ENCODE assay signal across 29 cellular contexts in the genomic region with DNA sequence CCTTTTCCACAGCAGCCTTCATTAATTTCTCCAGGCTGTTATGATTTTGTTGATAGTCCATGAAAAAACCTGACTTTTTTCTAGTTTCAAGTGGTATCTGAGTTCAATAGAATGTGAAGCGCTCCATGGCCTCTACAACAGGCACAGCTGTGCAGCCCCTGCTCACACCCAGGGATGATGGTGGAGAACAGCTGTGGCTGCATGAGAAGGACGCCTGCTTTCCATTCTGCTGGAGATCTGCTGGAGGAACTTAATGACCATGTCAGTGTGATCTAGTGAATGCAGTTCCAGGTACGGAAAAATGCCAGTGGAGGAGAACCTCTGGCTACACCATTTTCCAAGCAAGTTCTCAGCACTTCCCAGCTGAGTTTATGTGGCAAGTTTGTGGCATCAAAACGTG.
"Had no signal": no experiment of that assay in that cellular context is flagged by ENCODE, and none has a peak within 500 bp of the region (broad histone marks: within the 10 kb centered on the region; RNA-seq: fewer than 3 reads in every experiment).

No MANE protein-coding gene starts in this region.

- ATAC-seq: foreskin keratinocyte, gastroesophageal sphincter, heart left ventricle, left cardiac atrium, left lung, mucosa of descending colon, pancreas, sciatic nerve had no signal

- H3K9me3 ChIP-seq: esophagus muscularis mucosa, gastroesophageal sphincter, heart left ventricle, left lung, mucosa of descending colon, neutrophil, pancreas, stomach, thyroid gland, uterus had no signal

- H3K4me1 Mint-ChIP-seq: mesothelial cell of epicardium; naive B cell; stimulated activated effector memory CD8-positive, alpha-beta T cell treated with anti-CD3 and anti-CD28 coated beads, Interleukin-12 subunit alpha, Interleukin-12 subunit beta, amount 100 ng/mL, for 72 hours had no signal

- H3K27ac Mint-ChIP-seq: dendritic cell treated with granulocyte-macrophage colony-stimulating factor and Interleukin-4, amounts not matched to agents 40 ng/mL and 50 ng/mL, for 4 days; mesothelial cell of epicardium; naive B cell; natural killer cell treated with Interleukin-12 subunit alpha and Interleukin-12 subunit beta and Interleukin-15 and Interleukin-18, amount 100 ng/mL, for 72 hours; stimulated activated effector memory CD8-positive, alpha-beta T cell treated with anti-CD3 and anti-CD28 coated beads, Interleukin-12 subunit alpha, Interleukin-12 subunit beta, amount 100 ng/mL, for 72 hours had no signal

- H3K36me3 Mint-ChIP-seq: mesothelial cell of epicardium; naive B cell; natural killer cell treated with Interleukin-12 subunit alpha and Interleukin-12 subunit beta and Interleukin-15 and Interleukin-18, amount 100 ng/mL, for 72 hours; stimulated activated effector memory CD8-positive, alpha-beta T cell treated with anti-CD3 and anti-CD28 coated beads, Interleukin-12 subunit alpha, Interleukin-12 subunit beta, amount 100 ng/mL, for 72 hours had no signal

- H3K27me3 ChIP-seq: foreskin keratinocyte, gastroesophageal sphincter, hepatocyte, neutrophil, pancreas, thyroid gland, uterus had no signal

- H3K36me3 ChIP-seq: esophagus muscularis mucosa, gastroesophageal sphincter, heart left ventricle, left lung, neutrophil, pancreas, stomach, thyroid gland, uterus had no signal

- DNase-seq: effector memory CD4-positive, alpha-beta T cell; foreskin keratinocyte; heart left ventricle; left cardiac atrium; left lung; mesenchymal stem cell; mucosa of descending colon; naive B cell; pancreas; retina; stimulated activated CD4-positive, alpha-beta T cell treated with anti-CD3 and anti-CD28 coated beads, Interleukin-12 subunit alpha, Interleukin-12 subunit beta, amount 100 ng/mL, for 4 hours; stimulated activated CD4-positive, alpha-beta T cell treated with anti-CD3 and anti-CD28 coated beads, Interleukin-1b, Interleukin-23, amount 100 ng/mL, for 48 hours; stimulated activated CD4-positive, alpha-beta T cell treated with anti-CD3 and anti-CD28 coated beads, Interleukin-4, amount 100 ng/mL, for 1 hour; stimulated activated naive CD4-positive, alpha-beta T cell treated with Interleukin-2 at 50 U/mL for 16 hours; stomach; thyroid gland; trophoblast cell; uterus had no signal

- H3K4me3 Mint-ChIP-seq: dendritic cell treated with granulocyte-macrophage colony-stimulating factor and Interleukin-4, amounts not matched to agents 40 ng/mL and 50 ng/mL, for 4 days; mesothelial cell of epicardium; naive B cell; natural killer cell treated with Interleukin-12 subunit alpha and Interleukin-12 subunit beta and Interleukin-15 and Interleukin-18, amount 100 ng/mL, for 72 hours; neural crest cell; stimulated activated effector memory CD8-positive, alpha-beta T cell treated with anti-CD3 and anti-CD28 coated beads, Interleukin-12 subunit alpha, Interleukin-12 subunit beta, amount 100 ng/mL, for 72 hours had no signal

- H3K27ac ChIP-seq: esophagus muscularis mucosa, foreskin keratinocyte, gastroesophageal sphincter, heart left ventricle, hepatocyte, left lung, neutrophil, pancreas, stomach, thyroid gland, uterus had no signal

- H3K4me1 ChIP-seq: esophagus muscularis mucosa, foreskin keratinocyte, gastroesophageal sphincter, heart left ventricle, left lung, pancreas, stomach, thyroid gland, uterus had no signal

- H3K4me3 ChIP-seq: esophagus muscularis mucosa, gastroesophageal sphincter, heart left ventricle, hepatocyte, left lung, mucosa of descending colon, pancreas, smooth muscle cell, stomach, thyroid gland, uterus had no signal

- H3K9me3 Mint-ChIP-seq: dendritic cell treated with granulocyte-macrophage colony-stimulating factor and Interleukin-4, amounts not matched to agents 40 ng/mL and 50 ng/mL, for 4 days; mesothelial cell of epicardium; natural killer cell treated with Interleukin-12 subunit alpha and Interleukin-12 subunit beta and Interleukin-15 and Interleukin-18, amount 100 ng/mL, for 72 hours; neural crest cell; stimulated activated effector memory CD8-positive, alpha-beta T cell treated with anti-CD3 and anti-CD28 coated beads, Interleukin-12 subunit alpha, Interleukin-12 subunit beta, amount 100 ng/mL, for 72 hours had no signal
